3 cellular contexts compared by ENCODE assay signal in the genomic region with DNA sequence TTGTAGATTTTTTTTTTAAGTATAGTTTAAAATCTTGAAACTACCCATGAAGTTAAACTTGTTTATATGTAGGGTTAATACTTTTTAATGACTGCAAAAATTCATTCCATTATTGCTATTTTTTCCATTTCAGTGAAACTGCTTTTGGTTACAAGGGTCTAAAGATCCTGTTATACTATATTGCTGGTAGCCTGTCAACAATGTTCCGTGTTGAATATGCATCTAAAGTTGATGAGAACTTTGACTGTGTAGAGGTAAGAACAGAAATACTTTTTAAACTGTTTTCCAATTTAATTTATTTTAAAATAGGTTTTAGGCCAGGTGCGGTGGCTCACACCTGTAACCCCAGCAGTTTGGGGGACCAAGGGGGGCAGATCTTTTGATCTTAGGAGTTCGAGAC.
"Had no signal": no experiment of that assay in that cellular context is flagged by ENCODE, and none has a peak within 500 bp of the region (broad histone marks: within the 10 kb centered on the region; RNA-seq: fewer than 3 reads in every experiment).

No MANE protein-coding gene starts in this region.

- DNase-seq: GDM1, GF-D8 had no signal

- H3K4me3 ChIP-seq: GM12878 had no signal

- ATAC-seq: GM12878 had no signal
